In genomic region chr7:908919-909357, GRCh38 we compare ENCODE assay signal across 8 cellular contexts. TPM values are rescaled to one million over a fixed set of nuclear protein-coding genes. Genes with fewer than 3 reads are reported as not detected.
A peak's percentile ranks its signal among the peaks of the same experiment; 100 is the strongest.
DNase-seq lines count a peak whose midpoint lies in the region; ATAC-seq, FAIRE-seq and TF ChIP-seq lines count a peak whose summit lies in the region.
"Not testable (repeated sequence)": the region's sequence is repeated elsewhere in the genome, so short reads cannot be mapped to it uniquely, and the experiment has no call there.

No MANE protein-coding gene starts in this region.

- not testable (repeated sequence) for H3K4me1 ChIP-seq in keratinocyte (ENCODE audit: control insufficient read depth, extremely low read depth, insufficient read depth, low read length)
- peaks cover 21 to 66% (median 29%) of the 10 kb centered on the region in 6 donors for H3K4me1 ChIP-seq in spleen

- 1 to 5% (median 2%) methylated on average over 14 to 40 of the region's 48 CpGs; no CpG with 5 or more reads in 1 of the 5 donors for WGBS in spleen, 5 donors

- not testable (repeated sequence) for H3K9ac ChIP-seq in keratinocyte (ENCODE audit: control insufficient read depth, extremely low read depth, insufficient read depth, low read length)

- DNase-seq in AG09309 (ENCODE audit: low read depth); chondrocyte (ENCODE audit: low spot score); keratinocyte (ENCODE audit: low read depth, low spot score): not testable (repeated sequence)
- DNase-seq in NCI-H748 (lab: John Stamatoyannopoulos, UW; ENCODE audit: unreplicated experiment) (peak; percentile 64), spleen (peak; percentile 93)
- peak; percentile 58 to 68 for DNase-seq in activated CD4-positive, alpha-beta T cell treated with anti-CD3 and anti-CD28 coated beads, Interleukin-2, amount 50 U/mL, for 4 hours

- H3K27me3 Mint-ChIP-seq in chondrocyte (ENCODE audit: low read depth): not testable (repeated sequence)

- H4K20me1 ChIP-seq in keratinocyte (ENCODE audit: control insufficient read depth, extremely low read depth, insufficient read depth, low read length): not testable (repeated sequence)

- H3K36me3 Mint-ChIP-seq in chondrocyte (ENCODE audit: low read depth): not testable (repeated sequence)

- not testable (repeated sequence) for H3K27ac ChIP-seq in keratinocyte (ENCODE audit: control insufficient read depth, insufficient read depth, low read length)
- H3K27ac ChIP-seq in spleen: peak overlapping the region in 4 of 8 donors; percentile 24 to 63 (median 40)

- H3K4me3 ChIP-seq in AG09309 (ENCODE audit: control insufficient read depth, low read depth, low read length): not testable (repeated sequence)
- H3K4me3 ChIP-seq in keratinocyte (ENCODE audit: control insufficient read depth in 2 of 3, extremely low read depth in 1 of 3, insufficient read depth in 2 of 3, low read depth in 1 of 3, low read length in 3 of 3) (peak overlapping the region in 1 of 3 experiments; percentile 14), spleen (peak overlapping the region in 7 of 8 donors; percentile 24 to 57 (median 35))

- not testable (repeated sequence) for H3K9me1 ChIP-seq in keratinocyte (ENCODE audit: control insufficient read depth, extremely low read depth, insufficient read depth, low read length)

- not testable (repeated sequence) for H3K79me2 ChIP-seq in keratinocyte (ENCODE audit: control insufficient read depth, insufficient read depth, low read length)

- peak overlapping the region; percentile 45 for H3K4me2 ChIP-seq in keratinocyte (ENCODE audit: control insufficient read depth, extremely low read depth, insufficient read depth, low read depth, low read length)

- peak; percentile 85 for ATAC-seq in GM18909 (IDR thresholded peaks at IDR 0.05; ENCODE audit: poor library complexity, unreplicated experiment)
- peak; percentile 63 for ATAC-seq in HG03135 (IDR thresholded peaks at IDR 0.05; ENCODE audit: unreplicated experiment)

- TF ChIP-seq CTCF in AG09309 (IDR thresholded peaks at IDR 0.05; ENCODE audit: control insufficient read depth, insufficient read depth, low read depth, low read length, missing control alignments): peak; percentile 74
- TF ChIP-seq CTCF in chondrocyte (IDR thresholded peaks at IDR 0.05): peak; percentile 82
- TF ChIP-seq CTCF in keratinocyte (optimal IDR thresholded peaks at IDR 0.05 in 1 of 3, IDR thresholded peaks at IDR 0.05 in 1 of 3, conservative IDR thresholded peaks at IDR 0.05 in 1 of 3; ENCODE audit: extremely low read depth in 1 of 3, insufficient read depth in 2 of 3, low read length in 3 of 3): peak; percentile 57 to 95 (median 93)
- peak; percentile 64 to 94 (median 87) for TF ChIP-seq CTCF in spleen (IDR thresholded peaks at IDR 0.05 in 8 of 11, conservative IDR thresholded peaks at IDR 0.05 in 3 of 11)

- H3K4me3 Mint-ChIP-seq in chondrocyte (ENCODE audit: unreplicated experiment): not testable (repeated sequence)

- not testable (repeated sequence) for H2AFZ ChIP-seq in keratinocyte (ENCODE audit: control insufficient read depth, low read length)

- not testable (repeated sequence) for H3K4me1 Mint-ChIP-seq in chondrocyte (ENCODE audit: low read depth)

- intact Hi-C loops in spleen (cut with DNase I; ENCODE audit: low total_unique reads): loop anchor here (10.0 kb wide), 1 partner anchor 46 kb away; the partner anchor contains the start of gene ADAP1

- not testable (repeated sequence) for H3K27ac Mint-ChIP-seq in chondrocyte (ENCODE audit: unreplicated experiment)

- dilution Hi-C loops in keratinocyte (cut with MboI; ENCODE audit: extremely low pct_ligation_motif_present, low sequenced_read_pairs): not testable (repeated sequence)

- not testable (repeated sequence) for H3K9me3 ChIP-seq in keratinocyte (ENCODE audit: control insufficient read depth, low read depth, low read length); spleen

- not testable (repeated sequence) for H3K36me3 ChIP-seq in keratinocyte (ENCODE audit: control insufficient read depth in 2 of 2, extremely low read depth in 1 of 2, insufficient read depth in 2 of 2, low read length in 2 of 2)
- H3K36me3 ChIP-seq in spleen: peaks cover 0 to 18% (median 0%) of the 10 kb centered on the region in 6 donors

- FAIRE-seq in keratinocyte (lab: Jason Lieb, UNC): not testable (repeated sequence)

- TF ChIP-seq POLR2A in spleen (IDR thresholded peaks at IDR 0.05): not testable (repeated sequence)

- peaks cover 17% of the 10 kb centered on the region for H3K27me3 ChIP-seq in keratinocyte (ENCODE audit: control insufficient read depth, extremely low read depth, insufficient read depth, low read length)
- not testable (repeated sequence) for H3K27me3 ChIP-seq in spleen (replicated peaks in 1 of 7)

- not testable (repeated sequence) for H3K9me3 Mint-ChIP-seq in chondrocyte (ENCODE audit: low read depth)

RNA-seq across cellular contexts. Expression of gene GET4, which starts 32.6 kb away (rescaled TPM):
- 26.8 to 34.7 TPM (median 28.0 TPM) in 3 replicates for total RNA-seq in chondrocyte
- 21.1 to 32.0 TPM (median 22.9 TPM) in 3 replicates for polyA plus RNA-seq in keratinocyte
- 40.4 TPM for polyA plus RNA-seq in keratinocyte (2011; ENCODE audit: low read depth)
- 14.0 and 26.1 TPM in 2 replicates for polyA plus RNA-seq in keratinocyte (2011; cell fraction: cytosol; rRNA removed)
- 50.3 and 70.5 TPM in 2 replicates for polyA plus RNA-seq in keratinocyte (2011; cell fraction: nucleus; rRNA removed)
- 26.7 and 47.3 TPM in 2 replicates for polyA plus RNA-seq in keratinocyte (2012; ENCODE audit: low replicate concordance)
- polyA minus RNA-seq in keratinocyte: 9.3 to 11.1 TPM (median 10.1 TPM) in 3 replicates
- polyA minus RNA-seq in keratinocyte (2011; cell fraction: cytosol; rRNA and poly(A)+ RNA removed): 33.4 TPM
- 10.4 and 14.1 TPM in 2 replicates for polyA minus RNA-seq in keratinocyte (2011; cell fraction: nucleus; rRNA and poly(A)+ RNA removed)
- 10 to 100 TPM; 25.4 to 39.5 (median 34.4) TPM for total RNA-seq in spleen
- 10 to 100 TPM; 40.0 to 63.0 (median 53.9) TPM for polyA plus RNA-seq in spleen

RNA-seq across cellular contexts. Expression of gene ADAP1, which starts 45.5 kb away (rescaled TPM):
- total RNA-seq in chondrocyte (3.9 to 7.0 TPM (median 6.7 TPM) in 3 replicates), spleen (10 to 100 TPM; 18.1 to 35.4 (median 25.7) TPM)
- polyA plus RNA-seq in keratinocyte (4.3 to 6.2 TPM (median 5.5 TPM) in 3 replicates), spleen (10 to 100 TPM in 2 of 3 donors, 1 to 10 TPM in 1; 8.7 to 38.6 (median 12.8) TPM)
- 6.9 TPM for polyA plus RNA-seq in keratinocyte (2011; ENCODE audit: low read depth)
- 4.6 and 8.9 TPM in 2 replicates for polyA plus RNA-seq in keratinocyte (2011; cell fraction: cytosol; rRNA removed)
- polyA plus RNA-seq in keratinocyte (2011; cell fraction: nucleus; rRNA removed): 6.3 and 7.8 TPM in 2 replicates
- polyA plus RNA-seq in keratinocyte (2012; ENCODE audit: low replicate concordance): 4.8 and 11.4 TPM in 2 replicates
- 6.1 to 10.8 TPM (median 6.8 TPM) in 3 replicates for polyA minus RNA-seq in keratinocyte
- polyA minus RNA-seq in keratinocyte (2011; cell fraction: cytosol; rRNA and poly(A)+ RNA removed): 9.8 TPM
- 3.2 and 5.8 TPM in 2 replicates for polyA minus RNA-seq in keratinocyte (2011; cell fraction: nucleus; rRNA and poly(A)+ RNA removed)
